Comparison of ENCODE assay signal across 14 cellular contexts in the genomic region with DNA sequence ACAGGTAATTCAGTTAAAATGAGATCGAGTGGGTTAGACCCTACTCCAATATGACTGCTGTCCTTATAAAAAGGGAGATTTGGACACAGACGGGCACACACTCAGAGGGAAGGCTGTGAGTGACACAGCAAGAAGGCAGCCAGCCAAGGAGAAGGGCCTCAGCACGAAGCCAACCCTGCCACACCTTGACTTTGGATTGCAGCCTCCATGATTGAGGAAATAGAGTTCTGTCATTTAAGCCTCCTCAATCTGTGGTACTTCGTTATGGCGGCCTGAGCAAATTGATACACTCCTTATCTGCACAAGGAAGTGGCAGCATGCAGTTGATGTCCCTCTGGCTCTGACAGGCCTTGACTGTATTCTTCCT. TPM values are rescaled to one million over a fixed set of nuclear protein-coding genes. Genes with fewer than 3 reads are reported as not detected.
A peak's percentile ranks its signal among the peaks of the same experiment; 100 is the strongest.
DNase-seq lines count a peak whose midpoint lies in the region; ATAC-seq and TF ChIP-seq lines count a peak whose summit lies in the region.
"Had no signal": no experiment of that assay in that cellular context is flagged by ENCODE, and none has a peak within 500 bp of the region (broad histone marks: within the 10 kb centered on the region; RNA-seq: fewer than 3 reads in every experiment).

No MANE protein-coding gene starts in this region.

- no peaks in the 10 kb centered on the region for H3K9me3 ChIP-seq in thyroid gland
- H3K9me3 ChIP-seq in MG63, result no peaks in the 10 kb centered on the region

- 72 to 81% methylated on average over 5 of the region's 5 CpGs for WGBS in thyroid gland, 2 donors

- peak; percentile 97 for ATAC-seq in left colon
- no peak for ATAC-seq in HG03571 (IDR thresholded peaks at IDR 0.05; ENCODE audit: unreplicated experiment)

- no peaks in the 10 kb centered on the region for H3K36me3 ChIP-seq in thyroid gland
- no peaks in the 10 kb centered on the region for H3K36me3 ChIP-seq in MG63

- H3K4me3 ChIP-seq in thyroid gland (replicated peaks in 1 of 3), result no peak overlapping the region
- no peak overlapping the region for H3K4me3 ChIP-seq in MG63

- TF ChIP-seq CTCF in thyroid gland (IDR thresholded peaks at IDR 0.05), result no peak

- no peaks in the 10 kb centered on the region for H3K27me3 ChIP-seq in thyroid gland
- H3K27me3 ChIP-seq in MG63, result 0 out of 2 replicates have a peak, but pooled peaks cover 2% of the 10 kb centered on the region

- no peaks in the 10 kb centered on the region for H3K4me1 ChIP-seq in thyroid gland

- H3K27ac ChIP-seq in thyroid gland, result no peak overlapping the region
- H3K27ac ChIP-seq: 22Rv1 had no signal

- intact Hi-C loops in left colon (cut with DNase I, micrococcal nuclease) (no loop called here), thyroid gland (cut with DNase I) (no loop called here)

- no peak for TF ChIP-seq POLR2A in thyroid gland (IDR thresholded peaks at IDR 0.05)

- peak; percentile 11 for DNase-seq in DMS53 (lab: John Stamatoyannopoulos, UW)
- no peak for DNase-seq in DMS53 treated with DMSO at 0.1 percent for 48 hours (lab: John Stamatoyannopoulos, UW; ENCODE audit: unreplicated experiment)
- peak; percentile 58 for DNase-seq in OCI-M1 (lab: John Stamatoyannopoulos, UW)
- peak; percentile 69 to 78 for DNase-seq in left colon
- DNase-seq in thyroid gland, result peak; percentile 18 to 24
- DNase-seq in activated effector memory CD4-positive, alpha-beta T cell treated with Interleukin-2 at 50 U/mL for 16 hours, result no peak
- DNase-seq in MG63, result no peak
- DNase-seq: KBM-7, NCI-H1092, NCI-H1694, NCI-H2171, RPMI8226 had no signal

RNA-seq across cellular contexts. Expression of gene SH2D4B, which starts 43.8 kb away (rescaled TPM):
- total RNA-seq in left colon (not detected), thyroid gland (1 to 10 TPM in 2 of 4 donors, not detected in 2; 1.1 to 1.6 TPM)
- total RNA-seq in MG63 (2014; rRNA removed; shearing (Covaris generic); ENCODE audit: low replicate concordance), result not detected in 2 replicates

Comparison
In these comparisons a context has a peak if more than half of its experiments do, and no peak if none do; other contexts are left out.
1. DNase-seq: peak in DMS53 (single experiment), OCI-M1 (single experiment), left colon (2 of 2) and thyroid gland (2 of 2); none in DMS53 treated with DMSO at 0.1 percent for 48 hours (single experiment), activated effector memory CD4-positive, alpha-beta T cell treated with Interleukin-2 at 50 U/mL for 16 hours (single experiment) and MG63 (single experiment).